In genomic region chr9:130694205-130694604, GRCh38 we compare ENCODE assay signal across 8 cellular contexts. TPM values are rescaled to one million over a fixed set of nuclear protein-coding genes. Genes with fewer than 3 reads are reported as not detected.
DNase-seq lines count a peak whose midpoint lies in the region; ATAC-seq and TF ChIP-seq lines count a peak whose summit lies in the region.

No MANE protein-coding gene starts in this region.

- peak overlapping the region; percentile 96 to 99 (median 98) for H3K27ac Mint-ChIP-seq in brain

- H3K27ac ChIP-seq in HUES6 (ENCODE audit: low read depth, low read length) (no peak overlapping the region), mucosa of rectum (ENCODE audit: low read depth in 2 of 2, low read length in 2 of 2) (peak overlapping the region in 1 of 2 donors; percentile 52)

- DNase-seq in AG09309 (ENCODE audit: low read depth) (no peak), anterior cingulate cortex (lab: John Stamatoyannopoulos, UW) (no peak), GOT3 (lab: John Stamatoyannopoulos, UW) (no peak)

- ATAC-seq in HG02870 (IDR thresholded peaks at IDR 0.05; ENCODE audit: unreplicated experiment) (no peak), HG02840 (IDR thresholded peaks at IDR 0.05; ENCODE audit: low FRiP score, unreplicated experiment) (no peak)

- no peak for TF ChIP-seq CTCF in AG09309 (IDR thresholded peaks at IDR 0.05; ENCODE audit: control insufficient read depth, insufficient read depth, low read depth, low read length, missing control alignments)
- TF ChIP-seq CTCF in brain (conservative IDR thresholded peaks at IDR 0.05), result no peak

- H3K36me3 ChIP-seq in HUES6 (ENCODE audit: control insufficient read depth, insufficient read depth, low read length) (peaks cover 40% of the 10 kb centered on the region), mucosa of rectum (ENCODE audit: control insufficient read depth in 2 of 2, insufficient read depth in 2 of 2, low read length in 2 of 2) (peaks cover 26 to 34% of the 10 kb centered on the region in 2 donors)

- H3K27me3 Mint-ChIP-seq in brain, result peaks cover 14% of the 10 kb centered on the region

- peak overlapping the region; percentile 95 for H3K9ac ChIP-seq in HUES6 (ENCODE audit: low read length)
- H3K9ac ChIP-seq in mucosa of rectum (ENCODE audit: low read depth in 1 of 2, low read length in 2 of 2), result peak overlapping the region; percentile 85 to 94

- H3K4me1 ChIP-seq in HUES6 (ENCODE audit: control insufficient read depth, insufficient read depth, low read length) (peaks cover 16% of the 10 kb centered on the region), mucosa of rectum (ENCODE audit: control insufficient read depth in 2 of 2, insufficient read depth in 2 of 2, low read length in 2 of 2) (peaks cover 21 to 28% of the 10 kb centered on the region in 2 donors)

- peaks cover 61% of the 10 kb centered on the region for H3K4me1 Mint-ChIP-seq in brain

- H3K36me3 Mint-ChIP-seq in brain, result peaks cover 38% of the 10 kb centered on the region

- no peaks in the 10 kb centered on the region for H3K9me3 Mint-ChIP-seq in brain

- H3K27me3 ChIP-seq in HUES6 (ENCODE audit: control insufficient read depth, insufficient read depth, low read length) (no peaks in the 10 kb centered on the region), mucosa of rectum (ENCODE audit: control insufficient read depth in 2 of 2, insufficient read depth in 2 of 2, low read length in 2 of 2) (no peaks in the 10 kb centered on the region)

- H3K9me3 ChIP-seq in HUES6 (ENCODE audit: control insufficient read depth, insufficient read depth, low read depth, low read length), result no peaks in the 10 kb centered on the region
- H3K9me3 ChIP-seq in mucosa of rectum (ENCODE audit: control insufficient read depth in 2 of 2, low read length in 2 of 2), result no peaks in the 10 kb centered on the region

- H3K4me3 ChIP-seq in AG09309 (ENCODE audit: control insufficient read depth, low read depth, low read length) (peak overlapping the region; percentile 80), HUES6 (ENCODE audit: low read depth, low read length) (peak overlapping the region; percentile 89), mucosa of rectum (ENCODE audit: low read length in 2 of 2) (peak overlapping the region; percentile 99 to 100)

- peak overlapping the region; percentile 94 to 98 (median 97) for H3K4me3 Mint-ChIP-seq in brain

RNA-seq across cellular contexts. Expression of gene EXOSC2, which starts 0.6 kb away (rescaled TPM):
- 33.7 TPM for polyA plus RNA-seq in brain (ENCODE audit: insufficient read depth, low read depth, low replicate concordance)

RNA-seq across cellular contexts. Expression of gene PRDM12, which starts 29.8 kb away (rescaled TPM):
- polyA plus RNA-seq in brain (ENCODE audit: insufficient read depth, low read depth, low replicate concordance), result 0.17 TPM
